In genomic region chr1:77927414-77927813, GRCh38 we compare ENCODE assay signal across 14 cellular contexts. TPM values are rescaled to one million over a fixed set of nuclear protein-coding genes. Genes with fewer than 3 reads are reported as not detected.
DNase-seq lines count a peak whose midpoint lies in the region; ATAC-seq and TF ChIP-seq lines count a peak whose summit lies in the region.
"Had no signal": no experiment of that assay in that cellular context is flagged by ENCODE, and none has a peak within 500 bp of the region (broad histone marks: within the 10 kb centered on the region; RNA-seq: fewer than 3 reads in every experiment).

No MANE protein-coding gene starts in this region.

- no peak overlapping the region for H3K4me3 ChIP-seq in HAP-1
- H3K4me3 ChIP-seq in upper lobe of left lung = peak overlapping the region in 2 of 4 donors; percentile 13 to 33

- DNase-seq in activated CD8-positive, alpha-beta memory T cell treated with anti-CD3 and anti-CD28 coated beads, Interleukin-2, amount 10 ng/mL, durations not matched to agents 7 days and 5 days = no peak
- DNase-seq in activated CD8-positive, alpha-beta memory T cell treated with anti-CD3 and anti-CD28 coated beads, Interleukin-2, amount 50 U/mL, for 48 hours = no peak
- DNase-seq in OCI-M1 (lab: John Stamatoyannopoulos, UW) = peak; percentile 49
- DNase-seq in memory B cell (ENCODE audit: low spot score in 2 of 2) = no peak
- DNase-seq in HAP-1 (ENCODE audit: low spot score in 2 of 2) = no peak
- no peak for DNase-seq in upper lobe of left lung
- no peak for DNase-seq in stimulated activated naive B cell treated with anti-CD40 and anti-IgM and Interleukin-4, amounts not matched to agents 10 μg/mL and 1 μg/mL and 100 μg/mL, for 72 hours
- DNase-seq: activated CD8-positive, alpha-beta memory T cell treated with anti-CD3 and anti-CD28 coated beads, Interleukin-2, amount 50 U/mL, for 4 hours; aorta; erythroblast; head of caudate nucleus; kidney glomerular epithelial cell; NCI-H774 had no signal

- H3K27me3 Mint-ChIP-seq in activated CD8-positive, alpha-beta memory T cell treated with anti-CD3 and anti-CD28 coated beads, Interleukin-2, amount 10 ng/mL, durations not matched to agents 7 days and 5 days = peaks cover 5% of the 10 kb centered on the region
- no peaks in the 10 kb centered on the region for H3K27me3 Mint-ChIP-seq in memory B cell
- no peaks in the 10 kb centered on the region for H3K27me3 Mint-ChIP-seq in stimulated activated naive B cell treated with anti-CD40 and anti-IgM and Interleukin-4, amounts not matched to agents 10 μg/mL and 1 μg/mL and 100 μg/mL, for 72 hours

- peaks cover 7% of the 10 kb centered on the region for H3K36me3 Mint-ChIP-seq in activated CD8-positive, alpha-beta memory T cell treated with anti-CD3 and anti-CD28 coated beads, Interleukin-2, amount 10 ng/mL, durations not matched to agents 7 days and 5 days
- peaks cover 8% of the 10 kb centered on the region for H3K36me3 Mint-ChIP-seq in memory B cell
- H3K36me3 Mint-ChIP-seq in stimulated activated naive B cell treated with anti-CD40 and anti-IgM and Interleukin-4, amounts not matched to agents 10 μg/mL and 1 μg/mL and 100 μg/mL, for 72 hours = peaks cover 7 to 9% of the 10 kb centered on the region in 2 donors

- H3K4me1 ChIP-seq in HAP-1 (no peaks in the 10 kb centered on the region), upper lobe of left lung (peaks cover 0 to 5% (median 0%) of the 10 kb centered on the region in 4 donors)

- in situ Hi-C loops in HAP-1 (cut with MboI; ENCODE audit: low sequenced_read_pairs) = no loop called here

- no peak overlapping the region for H3K27ac Mint-ChIP-seq in activated CD8-positive, alpha-beta memory T cell treated with anti-CD3 and anti-CD28 coated beads, Interleukin-2, amount 10 ng/mL, durations not matched to agents 7 days and 5 days
- no peak overlapping the region for H3K27ac Mint-ChIP-seq in memory B cell
- H3K27ac Mint-ChIP-seq in stimulated activated naive B cell treated with anti-CD40 and anti-IgM and Interleukin-4, amounts not matched to agents 10 μg/mL and 1 μg/mL and 100 μg/mL, for 72 hours = no peak overlapping the region

- 84 to 85% methylated on average over 4 of the region's 4 CpGs for WGBS in upper lobe of left lung, 2 donors

- H3K27me3 ChIP-seq in HAP-1 (ENCODE audit: low read depth) = no peaks in the 10 kb centered on the region
- H3K27me3 ChIP-seq in upper lobe of left lung = no peaks in the 10 kb centered on the region

- peak overlapping the region; percentile 78 for H3K4me3 Mint-ChIP-seq in activated CD8-positive, alpha-beta memory T cell treated with anti-CD3 and anti-CD28 coated beads, Interleukin-2, amount 10 ng/mL, durations not matched to agents 7 days and 5 days
- H3K4me3 Mint-ChIP-seq in memory B cell = peak overlapping the region; percentile 84
- H3K4me3 Mint-ChIP-seq in stimulated activated naive B cell treated with anti-CD40 and anti-IgM and Interleukin-4, amounts not matched to agents 10 μg/mL and 1 μg/mL and 100 μg/mL, for 72 hours = no peak overlapping the region

- no peak overlapping the region for H3K27ac ChIP-seq in upper lobe of left lung

- TF ChIP-seq CTCF in upper lobe of left lung (IDR thresholded peaks at IDR 0.05) = no peak

- TF ChIP-seq EP300 in upper lobe of left lung (IDR thresholded peaks at IDR 0.05) = no peak

- H3K36me3 ChIP-seq in HAP-1 (replicated peaks) (no peaks in the 10 kb centered on the region), upper lobe of left lung (peaks cover 0 to 17% (median 0%) of the 10 kb centered on the region in 4 donors)

- no peaks in the 10 kb centered on the region for H3K9me3 ChIP-seq in HAP-1
- no peaks in the 10 kb centered on the region for H3K9me3 ChIP-seq in upper lobe of left lung

- no peaks in the 10 kb centered on the region for H3K9me3 Mint-ChIP-seq in activated CD8-positive, alpha-beta memory T cell treated with anti-CD3 and anti-CD28 coated beads, Interleukin-2, amount 10 ng/mL, durations not matched to agents 7 days and 5 days (ENCODE audit: low read depth)
- no peaks in the 10 kb centered on the region for H3K9me3 Mint-ChIP-seq in memory B cell
- H3K9me3 Mint-ChIP-seq in stimulated activated naive B cell treated with anti-CD40 and anti-IgM and Interleukin-4, amounts not matched to agents 10 μg/mL and 1 μg/mL and 100 μg/mL, for 72 hours = no peaks in the 10 kb centered on the region

- CTCF ChIA-PET in activated CD8-positive, alpha-beta memory T cell treated with anti-CD3 and anti-CD28 coated beads, Interleukin-2, amount 10 ng/mL, durations not matched to agents 7 days and 5 days (lab: Charles Lee) = no interaction called here

- no peak for ATAC-seq in activated CD8-positive, alpha-beta memory T cell treated with anti-CD3 and anti-CD28 coated beads, Interleukin-2, amount 10 ng/mL, durations not matched to agents 7 days and 5 days
- ATAC-seq in GM18511 (IDR thresholded peaks at IDR 0.05; ENCODE audit: unreplicated experiment) (peak; percentile 37), memory B cell (ENCODE audit: low read depth) (no peak), upper lobe of left lung (ENCODE audit: low FRiP score in 2 of 2) (no peak)
- ATAC-seq in stimulated activated naive B cell treated with anti-CD40 and anti-IgM and Interleukin-4, amounts not matched to agents 10 μg/mL and 1 μg/mL and 100 μg/mL, for 72 hours (replicated peaks) = no peak

- peaks cover 21% of the 10 kb centered on the region for H3K4me1 Mint-ChIP-seq in activated CD8-positive, alpha-beta memory T cell treated with anti-CD3 and anti-CD28 coated beads, Interleukin-2, amount 10 ng/mL, durations not matched to agents 7 days and 5 days
- H3K4me1 Mint-ChIP-seq in memory B cell = peaks cover 7% of the 10 kb centered on the region
- peaks cover 0 to 4% of the 10 kb centered on the region in 2 donors for H3K4me1 Mint-ChIP-seq in stimulated activated naive B cell treated with anti-CD40 and anti-IgM and Interleukin-4, amounts not matched to agents 10 μg/mL and 1 μg/mL and 100 μg/mL, for 72 hours

- TF ChIP-seq POLR2A in upper lobe of left lung (IDR thresholded peaks at IDR 0.05) = no peak

RNA-seq across cellular contexts. Expression of gene NEXN, which starts 39.0 kb away (rescaled TPM):
- total RNA-seq in activated CD8-positive, alpha-beta memory T cell treated with anti-CD3 and anti-CD28 coated beads, Interleukin-2, amount 10 ng/mL, durations not matched to agents 7 days and 5 days = 1 to 10 TPM; 1.4 to 2.7 TPM
- 10 to 100 TPM; 13.0 to 60.8 (median 28.2) TPM for total RNA-seq in upper lobe of left lung

RNA-seq across cellular contexts. Expression of gene FUBP1, which starts 51.5 kb away (rescaled TPM):
- total RNA-seq in activated CD8-positive, alpha-beta memory T cell treated with anti-CD3 and anti-CD28 coated beads, Interleukin-2, amount 10 ng/mL, durations not matched to agents 7 days and 5 days = 100 to 1,000 TPM; 220 to 222 TPM
- total RNA-seq in upper lobe of left lung = 100 to 1,000 TPM in 2 of 6 donors, 10 to 100 TPM in 4; 75.6 to 161 (median 87.1) TPM

Comparison
In these comparisons a context has a peak if more than half of its experiments do, and no peak if none do; other contexts are left out.
1. H3K4me3 Mint-ChIP-seq: peak in activated CD8-positive, alpha-beta memory T cell treated with anti-CD3 and anti-CD28 coated beads, Interleukin-2, amount 10 ng/mL, durations not matched to agents 7 days and 5 days (single experiment) and memory B cell (single experiment); none in stimulated activated naive B cell treated with anti-CD40 and anti-IgM and Interleukin-4, amounts not matched to agents 10 μg/mL and 1 μg/mL and 100 μg/mL, for 72 hours (0 of 2).